In genomic region chr11:100849009-100849913, GRCh38 we compare ENCODE assay signal across 12 cellular contexts.
A peak's percentile ranks its signal among the peaks of the same experiment; 100 is the strongest.
DNase-seq lines count a peak whose midpoint lies in the region; ATAC-seq, FAIRE-seq and TF ChIP-seq lines count a peak whose summit lies in the region.
"Had no signal": no experiment of that assay in that cellular context is flagged by ENCODE, and none has a peak within 500 bp of the region (broad histone marks: within the 10 kb centered on the region; RNA-seq: fewer than 3 reads in every experiment).

No MANE protein-coding gene starts in this region.

- H3K27ac ChIP-seq in pancreas, result no peak overlapping the region

- peaks cover 6 to 8% (median 7%) of the 10 kb centered on the region in 3 donors for H3K4me1 ChIP-seq in pancreas

- TF ChIP-seq CTCF in AG10803 (conservative IDR thresholded peaks at IDR 0.05; ENCODE audit: low read length) (no peak), foreskin fibroblast (IDR thresholded peaks at IDR 0.05; ENCODE audit: low read depth, low read length) (no peak), pancreas (IDR thresholded peaks at IDR 0.05) (no peak)

- 8 to 12% methylated on average over 4 of the region's 4 CpGs for WGBS in pancreas, 2 donors

- no peak overlapping the region for H3K4me3 ChIP-seq in AG10803 (ENCODE audit: low read length)
- no peak overlapping the region for H3K4me3 ChIP-seq in foreskin fibroblast (ENCODE audit: low read depth in 1 of 2, low read length in 2 of 2)
- no peak overlapping the region for H3K4me3 ChIP-seq in pancreas

- ATAC-seq in pancreas, result peak; percentile 43 to 71 (median 69)
- ATAC-seq: activated CD8-positive, alpha-beta memory T cell treated with anti-CD3 and anti-CD28 coated beads, Interleukin-2, amount 10 ng/mL, durations not matched to agents 7 days and 5 days; stimulated activated memory B cell treated with anti-CD40 and anti-IgM and Interleukin-4, amounts not matched to agents 10 μg/mL and 1 μg/mL and 100 μg/mL, for 72 hours had no signal

- peak; percentile 96 for DNase-seq in AG10803 (ENCODE audit: low read depth)
- peak; percentile 92 for DNase-seq in RPMI7951 (ENCODE audit: low read depth)
- peak; percentile 83 to 92 for DNase-seq in foreskin fibroblast
- no peak for DNase-seq in pancreas
- no peak for DNase-seq in SW 1271 (lab: John Stamatoyannopoulos, UW)
- no peak for DNase-seq in DMS79 (lab: John Stamatoyannopoulos, UW)
- DNase-seq in SIG-M5 (lab: John Stamatoyannopoulos, UW), result no peak
- no peak for DNase-seq in GDM1 (lab: John Stamatoyannopoulos, UW)
- DNase-seq: activated CD8-positive, alpha-beta memory T cell treated with anti-CD3 and anti-CD28 coated beads, Interleukin-2, amount 10 ng/mL, durations not matched to agents 7 days and 5 days; anterior cingulate cortex; NCI-H748 treated with DMSO at 0.1 percent for 48 hours had no signal

- H3K27me3 ChIP-seq in pancreas, result no peaks in the 10 kb centered on the region

- peak; percentile 65 for FAIRE-seq in pancreas (lab: Jason Lieb, UNC)

- no peaks in the 10 kb centered on the region for H3K36me3 ChIP-seq in pancreas

- no peaks in the 10 kb centered on the region for H3K9me3 ChIP-seq in pancreas

- intact Hi-C loops in pancreas (cut with DNase I), result no loop called here

Comparison
In these comparisons a context has a peak if more than half of its experiments do, and no peak if none do; other contexts are left out.
1. DNase-seq: peak in AG10803 (single experiment), RPMI7951 (single experiment) and foreskin fibroblast (2 of 2); none in pancreas (0 of 6), SW 1271 (0 of 2), DMS79 (single experiment), SIG-M5 (single experiment) and GDM1 (single experiment).